Comparison of ENCODE assay signal across 11 cellular contexts in the genomic region with DNA sequence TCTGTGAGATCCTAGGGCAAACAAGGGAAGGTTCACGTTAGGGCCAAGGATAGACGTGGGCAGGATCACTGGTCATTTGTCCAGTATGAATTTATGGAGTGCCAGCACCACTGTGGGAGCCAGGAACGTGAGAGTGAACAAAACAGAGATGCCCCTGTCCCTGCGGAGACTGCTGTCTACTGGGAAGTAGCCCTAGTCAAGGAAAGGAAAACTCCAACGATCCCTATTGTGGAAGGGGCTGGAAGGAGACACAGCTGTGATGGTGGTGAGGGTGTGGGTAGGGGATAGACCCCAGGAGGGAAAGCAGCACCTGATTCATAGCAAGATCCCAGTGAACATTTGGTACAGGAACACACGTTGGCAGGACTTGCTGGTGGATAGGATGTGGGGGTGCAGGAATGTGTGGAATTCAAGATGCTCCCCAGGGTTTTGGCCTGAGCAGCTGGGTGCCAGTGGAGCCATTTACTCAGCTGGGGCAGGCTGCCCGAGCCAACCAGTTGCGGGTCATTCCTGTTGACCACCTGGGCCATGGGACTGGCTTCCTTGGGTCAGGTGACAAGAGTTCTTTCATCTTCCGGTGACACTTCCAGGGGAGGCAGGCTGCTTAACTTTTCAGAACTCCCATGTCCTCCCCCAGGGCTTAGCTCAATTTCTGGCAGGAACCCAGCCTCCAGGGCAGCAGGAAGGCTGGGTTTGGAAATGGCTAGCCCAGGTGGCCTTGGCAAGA. TPM values are rescaled to one million over a fixed set of nuclear protein-coding genes. Genes with fewer than 3 reads are reported as not detected.
DNase-seq lines count a peak whose midpoint lies in the region; ATAC-seq and TF ChIP-seq lines count a peak whose summit lies in the region.
"Had no signal": no experiment of that assay in that cellular context is flagged by ENCODE, and none has a peak within 500 bp of the region (broad histone marks: within the 10 kb centered on the region; RNA-seq: fewer than 3 reads in every experiment).

No MANE protein-coding gene starts in this region.

- no peak overlapping the region for H4K5ac ChIP-seq in IMR-90 (ENCODE audit: low read depth, low read length)

- no peaks in the 10 kb centered on the region for H3K27me3 ChIP-seq in IMR-90 (ENCODE audit: control insufficient read depth, insufficient read depth, low read length)
- no peaks in the 10 kb centered on the region for H3K27me3 ChIP-seq in breast epithelium
- H3K27me3 ChIP-seq in left ventricle myocardium inferior (ENCODE audit: low read depth), result no peaks in the 10 kb centered on the region

- H3K14ac ChIP-seq in IMR-90 (replicated peaks; ENCODE audit: low read depth, low read length), result no peak overlapping the region

- H3K4me1 Mint-ChIP-seq in Calu3 (ENCODE audit: low read depth, unreplicated experiment), result peaks cover 9% of the 10 kb centered on the region
- peaks cover 25% of the 10 kb centered on the region for H3K4me1 Mint-ChIP-seq in neural crest cell
- H3K4me1 Mint-ChIP-seq in stimulated activated naive B cell treated with anti-CD40 and anti-IgM and Interleukin-4, amounts not matched to agents 10 μg/mL and 1 μg/mL and 100 μg/mL, for 72 hours, result peaks cover 26 to 30% of the 10 kb centered on the region in 2 donors

- H4K20me1 ChIP-seq in IMR-90 (ENCODE audit: insufficient read depth, low read length), result peaks cover 13% of the 10 kb centered on the region; the same call in 1 of the 2 replicates

- no peak overlapping the region for H3K9ac ChIP-seq in IMR-90 (ENCODE audit: low read depth, low read length)

- DNase-seq in Calu3 (no peak), IMR-90 (no peak), breast epithelium (ENCODE audit: low spot score in 2 of 2) (peak in 1 of 2 donors; percentile 78), neural crest cell (ENCODE audit: low read depth, low spot score) (no peak), DMS79 (lab: John Stamatoyannopoulos, UW) (no peak), left ventricle myocardium inferior (no peak)
- DNase-seq in stimulated activated naive B cell treated with anti-CD40 and anti-IgM and Interleukin-4, amounts not matched to agents 10 μg/mL and 1 μg/mL and 100 μg/mL, for 72 hours, result no peak
- DNase-seq: NCI-H1436, PC-9 had no signal

- TF ChIP-seq RAD21 in IMR-90 (IDR thresholded peaks at IDR 0.05; ENCODE audit: low read length), result no peak

- peaks cover 3% of the 10 kb centered on the region; the same call in 1 of the 2 replicates for H3K9me1 ChIP-seq in IMR-90 (ENCODE audit: insufficient read depth, low read length)

- H2BK15ac ChIP-seq in IMR-90 (ENCODE audit: low read depth, low read length), result no peak overlapping the region

- H3K9me3 Mint-ChIP-seq in Calu3 (ENCODE audit: low read depth, unreplicated experiment) (no peaks in the 10 kb centered on the region), neural crest cell (no peaks in the 10 kb centered on the region)
- H3K9me3 Mint-ChIP-seq in stimulated activated naive B cell treated with anti-CD40 and anti-IgM and Interleukin-4, amounts not matched to agents 10 μg/mL and 1 μg/mL and 100 μg/mL, for 72 hours, result no peaks in the 10 kb centered on the region
- H3K9me3 Mint-ChIP-seq: activated T-helper 2 cell treated with anti-CD3 and anti-CD28 coated beads, Interferon-gamma antibody, Interleukin-2, Interleukin-4, amounts not matched to agents 10 μg/mL and 5 μg/mL and 100 μg/mL, durations not matched to agents 14 hours and 24 hours and 36 hours had no signal

- H2BK5ac ChIP-seq in IMR-90 (ENCODE audit: low read depth, low read length, poor library complexity, severe bottlenecking), result no peak overlapping the region

- H2AK9ac ChIP-seq in IMR-90 (replicated peaks; ENCODE audit: low read depth, low read length, poor library complexity), result peak overlapping the region; percentile 44

- H3K4me3 Mint-ChIP-seq in Calu3 (ENCODE audit: low read depth, unreplicated experiment) (peak overlapping the region; percentile 70), neural crest cell (peak overlapping the region; percentile 44)
- peak overlapping the region in 1 of 2 donors; percentile 6 for H3K4me3 Mint-ChIP-seq in stimulated activated naive B cell treated with anti-CD40 and anti-IgM and Interleukin-4, amounts not matched to agents 10 μg/mL and 1 μg/mL and 100 μg/mL, for 72 hours

- no peak overlapping the region for H2BK20ac ChIP-seq in IMR-90 (ENCODE audit: low read depth, low read length)

- no peak overlapping the region for H3K23ac ChIP-seq in IMR-90 (ENCODE audit: low read depth, low read length)

- no peak overlapping the region for H3K4me2 ChIP-seq in IMR-90 (ENCODE audit: low read depth, low read length)

- intact Hi-C loops in Calu3 (cut with micrococcal nuclease; ENCODE audit: unreplicated experiment) (no loop called here), IMR-90 (cut with micrococcal nuclease) (loop anchor here (2.0 kb wide), 1 partner anchor 62 kb away; no protein-coding TSS in a partner anchor), breast epithelium (cut with DNase I; ENCODE audit: low total_unique reads) (no loop called here), left ventricle myocardium inferior (cut with micrococcal nuclease) (no loop called here)

- no peak for TF ChIP-seq POLR2A in IMR-90 (IDR thresholded peaks at IDR 0.05; ENCODE audit: low read depth, low read length)
- no peak for TF ChIP-seq POLR2A in breast epithelium (IDR thresholded peaks at IDR 0.05)

- TF ChIP-seq CTCF in Calu3 (IDR thresholded peaks at IDR 0.05; ENCODE audit: unreplicated experiment) (no peak), IMR-90 (conservative IDR thresholded peaks at IDR 0.05; ENCODE audit: low read depth, low read length) (no peak), breast epithelium (IDR thresholded peaks at IDR 0.05) (no peak), neural crest cell (conservative IDR thresholded peaks at IDR 0.05) (no peak), left ventricle myocardium inferior (IDR thresholded peaks at IDR 0.05; ENCODE audit: borderline replicate concordance) (no peak)

- in situ Hi-C loops in IMR-90 (cut with MboI; ENCODE audit: low sequenced_read_pairs), result no loop called here

- peaks cover 2% of the 10 kb centered on the region; the same call in 1 of the 2 replicates for H3K36me3 ChIP-seq in IMR-90 (ENCODE audit: control insufficient read depth, insufficient read depth, low read length)
- H3K36me3 ChIP-seq in breast epithelium, result no peaks in the 10 kb centered on the region
- H3K36me3 ChIP-seq in left ventricle myocardium inferior, result peaks cover 5% of the 10 kb centered on the region

- H3K4me1 ChIP-seq in IMR-90 (ENCODE audit: control insufficient read depth, insufficient read depth, low read length) (peaks cover 10% of the 10 kb centered on the region), breast epithelium (peaks cover 12 to 20% of the 10 kb centered on the region in 2 donors), left ventricle myocardium inferior (peaks cover 32% of the 10 kb centered on the region)

- no TSS peak for BruUV-seq in Calu3 (replicated peaks; lab: Mats Ljungman, UMichigan)
- BruUV-seq in IMR-90 (replicated peaks; lab: Mats Ljungman, UMichigan), result no TSS peak

- POLR2A ChIA-PET in IMR-90 (lab: Charles Lee; ENCODE audit: unreplicated experiment), result no interaction called here

- H3K27me3 Mint-ChIP-seq in Calu3 (ENCODE audit: unreplicated experiment) (no peaks in the 10 kb centered on the region), neural crest cell (ENCODE audit: low read depth) (peaks cover 7% of the 10 kb centered on the region)
- peaks cover 0 to 4% of the 10 kb centered on the region in 2 donors for H3K27me3 Mint-ChIP-seq in stimulated activated naive B cell treated with anti-CD40 and anti-IgM and Interleukin-4, amounts not matched to agents 10 μg/mL and 1 μg/mL and 100 μg/mL, for 72 hours

- H3K27ac ChIP-seq in IMR-90 (ENCODE audit: insufficient read depth, low read length) (no peak overlapping the region), breast epithelium (peak overlapping the region; percentile 27 to 42), left ventricle myocardium inferior (replicated peaks) (no peak overlapping the region)
- H3K27ac ChIP-seq: PC-9 had no signal

- H2BK120ac ChIP-seq in IMR-90 (ENCODE audit: low read depth, low read length), result no peak overlapping the region

- peak overlapping the region; percentile 58 for H2AFZ ChIP-seq in IMR-90 (replicated peaks; ENCODE audit: low read length, poor library complexity)

- dilution Hi-C loops in IMR-90 (cut with HindIII; ENCODE audit: low sequenced_read_pairs, unreplicated experiment), result no loop called here

- no peaks in the 10 kb centered on the region for H3K9me3 ChIP-seq in IMR-90 (ENCODE audit: control insufficient read depth, insufficient read depth, low read length)
- H3K9me3 ChIP-seq in breast epithelium, result no peaks in the 10 kb centered on the region
- no peaks in the 10 kb centered on the region for H3K9me3 ChIP-seq in left ventricle myocardium inferior (replicated peaks)

- WGBS in IMR-90 (ENCODE audit: extremely low coverage in 2 of 2, insufficient read length in 1 of 2), 2 experiments, result 57% methylated on average over 5 of the region's 9 CpGs; no CpG with 5 or more reads in 1 of the 2 experiments

- no peak overlapping the region for H4K8ac ChIP-seq in IMR-90 (ENCODE audit: low read depth in 2 of 2, low read length in 2 of 2)

- no peak overlapping the region for H4K91ac ChIP-seq in IMR-90 (ENCODE audit: insufficient read depth, low read depth, low read length)

- CTCF ChIA-PET in Calu3 (lab: Charles Lee), result no interaction called here
- CTCF ChIA-PET in IMR-90 (lab: Yijun Ruan, JAX), result interaction anchor here (1.3 kb wide), 1 partner anchor 10 kb away, joined by 3 read pairs; no protein-coding TSS in a partner anchor

- H2AK5ac ChIP-seq in IMR-90 (ENCODE audit: low read depth, low read length), result no peak overlapping the region

- H3K36me3 Mint-ChIP-seq in Calu3 (ENCODE audit: insufficient read depth, unreplicated experiment) (peaks cover 6% of the 10 kb centered on the region), neural crest cell (ENCODE audit: low read depth) (peaks cover 3% of the 10 kb centered on the region)
- H3K36me3 Mint-ChIP-seq in stimulated activated naive B cell treated with anti-CD40 and anti-IgM and Interleukin-4, amounts not matched to agents 10 μg/mL and 1 μg/mL and 100 μg/mL, for 72 hours, result peaks cover 2 to 9% of the 10 kb centered on the region in 2 donors

- H3K4me3 ChIP-seq in IMR-90 (ENCODE audit: insufficient read depth, low read depth, low read length) (no peak overlapping the region), breast epithelium (peak overlapping the region in 1 of 3 donors; percentile 97), left ventricle myocardium inferior (no peak overlapping the region)

- ATAC-seq in IMR-90 (ENCODE audit: low read depth) (no peak), GM21381 (IDR thresholded peaks at IDR 0.05; ENCODE audit: unreplicated experiment) (no peak)
- no peak for ATAC-seq in stimulated activated naive B cell treated with anti-CD40 and anti-IgM and Interleukin-4, amounts not matched to agents 10 μg/mL and 1 μg/mL and 100 μg/mL, for 72 hours (replicated peaks)

- H3K4ac ChIP-seq in IMR-90 (ENCODE audit: low read depth, low read length), result no peak overlapping the region

- no peak overlapping the region for H3K56ac ChIP-seq in IMR-90 (ENCODE audit: extremely low read depth, insufficient read depth, low read length)

- peaks cover 7 to 14% of the 10 kb centered on the region in 2 experiments; a peak in 3 of 4 replicates for H3K79me1 ChIP-seq in IMR-90 (ENCODE audit: low read depth in 1 of 2, low read length in 2 of 2)

- H3K27ac Mint-ChIP-seq in Calu3 (ENCODE audit: unreplicated experiment) (no peak overlapping the region), neural crest cell (ENCODE audit: unreplicated experiment) (no peak overlapping the region)
- no peak overlapping the region for H3K27ac Mint-ChIP-seq in stimulated activated naive B cell treated with anti-CD40 and anti-IgM and Interleukin-4, amounts not matched to agents 10 μg/mL and 1 μg/mL and 100 μg/mL, for 72 hours
- H3K27ac Mint-ChIP-seq: activated T-helper 2 cell treated with anti-CD3 and anti-CD28 coated beads, Interferon-gamma antibody, Interleukin-2, Interleukin-4, amounts not matched to agents 10 μg/mL and 5 μg/mL and 100 μg/mL, durations not matched to agents 14 hours and 24 hours and 36 hours had no signal

- H3K18ac ChIP-seq in IMR-90 (ENCODE audit: low read depth, low read length), result no peak overlapping the region

RNA-seq across cellular contexts. Expression of a gene that starts 1.2 kb away (rescaled TPM):
- total RNA-seq in Calu3 (2022), result 33.4 and 37.6 TPM in 2 replicates
- 3.9 and 5.7 TPM in 2 replicates for total RNA-seq in IMR-90 (2012; rRNA removed)
- 18.9 and 19.6 TPM in 2 replicates for polyA plus RNA-seq in IMR-90 (2012; rRNA removed)
- 10.3 and 22.1 TPM in 2 replicates for polyA plus RNA-seq in IMR-90 (2012; cell fraction: cytosol; rRNA removed)
- polyA plus RNA-seq in IMR-90 (2012; cell fraction: nucleus; rRNA removed; ENCODE audit: low replicate concordance), result 17.2 and 49.7 TPM in 2 replicates
- total RNA-seq in breast epithelium, result 10 to 100 TPM; 17.3 to 31.5 (median 31.3) TPM
- total RNA-seq in neural crest cell, result 53.9 and 59.0 TPM in 2 replicates
- 11.2 TPM for total RNA-seq in left ventricle myocardium inferior

RNA-seq across cellular contexts. Expression of a gene that starts 32.5 kb away (rescaled TPM):
- total RNA-seq in Calu3 (2022), result 0.50 and 1.2 TPM in 2 replicates
- total RNA-seq in IMR-90 (2012; rRNA removed), result 2.5 and 3.9 TPM in 2 replicates
- polyA plus RNA-seq in IMR-90 (2012; rRNA removed), result 13.9 and 14.6 TPM in 2 replicates
- 14.5 and 21.7 TPM in 2 replicates for polyA plus RNA-seq in IMR-90 (2012; cell fraction: cytosol; rRNA removed)
- polyA plus RNA-seq in IMR-90 (2012; cell fraction: nucleus; rRNA removed; ENCODE audit: low replicate concordance), result 17.6 and 36.8 TPM in 2 replicates
- total RNA-seq in breast epithelium, result 10 to 100 TPM in 2 of 3 donors, 1 to 10 TPM in 1; 4.5 to 40.2 (median 10.8) TPM
- 81.6 and 83.4 TPM in 2 replicates for total RNA-seq in neural crest cell
- total RNA-seq in left ventricle myocardium inferior, result 3.0 TPM
- total RNA-seq: activated T-helper 2 cell treated with anti-CD3 and anti-CD28 coated beads, Interferon-gamma antibody, Interleukin-2, Interleukin-4, amounts not matched to agents 10 μg/mL and 5 μg/mL and 100 μg/mL, durations not matched to agents 14 hours and 24 hours and 36 hours had no signal

RNA-seq across cellular contexts. Expression of a gene that starts 40.9 kb away (rescaled TPM):
- 70.1 TPM in 2 replicates for total RNA-seq in Calu3 (2022)
- total RNA-seq in IMR-90 (2012; rRNA removed), result 143 and 206 TPM in 2 replicates
- 122 and 125 TPM in 2 replicates for polyA plus RNA-seq in IMR-90 (2012; rRNA removed)
- 81.1 and 183 TPM in 2 replicates for polyA plus RNA-seq in IMR-90 (2012; cell fraction: cytosol; rRNA removed)
- polyA plus RNA-seq in IMR-90 (2012; cell fraction: nucleus; rRNA removed; ENCODE audit: low replicate concordance), result 21.4 and 51.0 TPM in 2 replicates
- 100 to 1,000 TPM in 1 of 3 donors, 10 to 100 TPM in 2; 80.6 to 106 (median 97.7) TPM for total RNA-seq in breast epithelium
- 47.2 and 58.6 TPM in 2 replicates for total RNA-seq in neural crest cell
- total RNA-seq in left ventricle myocardium inferior, result 393 TPM

Comparison
In these comparisons a context has a peak if more than half of its experiments do, and no peak if none do; other contexts are left out.
1. H3K27ac ChIP-seq: peak in breast epithelium (2 of 2); none in IMR-90 (single experiment) and left ventricle myocardium inferior (single experiment).